Comparison of ENCODE assay signal across 16 cellular contexts in genomic region chr6:163308629-163309276, GRCh38.
"Had no signal": no experiment of that assay in that cellular context is flagged by ENCODE, and none has a peak within 500 bp of the region (broad histone marks: within the 10 kb centered on the region; RNA-seq: fewer than 3 reads in every experiment).

No MANE protein-coding gene starts in this region.

- H3K27me3 ChIP-seq: adrenal gland, pancreas, upper lobe of right lung had no signal

- H3K4me3 Mint-ChIP-seq: activated T-cell treated with anti-CD3 and anti-CD28 coated beads, Interleukin-2, amount 50 U/mL, for 72 hours; natural killer cell; stimulated activated memory B cell treated with anti-CD40 and anti-IgM and Interleukin-4, amounts not matched to agents 10 μg/mL and 1 μg/mL and 100 μg/mL, for 72 hours; T-helper 17 cell had no signal

- H3K27ac ChIP-seq: adrenal gland, coronary artery, lower lobe of right lung, neutrophil, pancreas, upper lobe of right lung had no signal

- H3K36me3 Mint-ChIP-seq: activated naive CD4-positive, alpha-beta T cell treated with anti-CD3 and anti-CD28 coated beads, Interleukin-2, amount 50 U/mL, for 72 hours; natural killer cell; stimulated activated memory B cell treated with anti-CD40 and anti-IgM and Interleukin-4, amounts not matched to agents 10 μg/mL and 1 μg/mL and 100 μg/mL, for 72 hours had no signal

- DNase-seq: activated CD4-positive, alpha-beta T cell treated with anti-CD3 and anti-CD28 coated beads, Interleukin-2, amount 50 U/mL, for 4 hours; activated CD4-positive, CD25-positive, alpha-beta regulatory T cell treated with anti-CD3 and anti-CD28 coated beads, Interleukin-2, amount 50 U/mL, for 72 hours; activated gamma-delta T cell treated with Interleukin-2 at 50 U/mL for 16 hours; activated T-cell treated with anti-CD3 and anti-CD28 coated beads, Interleukin-2, amount 50 U/mL, for 72 hours; left colon; lower lobe of right lung; natural killer cell; pancreas; stimulated activated CD4-positive, alpha-beta T cell treated with anti-CD3 and anti-CD28 coated beads, Interleukin-4, amount 100 ng/mL, for 4 hours; T-helper 17 cell; upper lobe of right lung had no signal

- H3K4me1 Mint-ChIP-seq: natural killer cell; stimulated activated memory B cell treated with anti-CD40 and anti-IgM and Interleukin-4, amounts not matched to agents 10 μg/mL and 1 μg/mL and 100 μg/mL, for 72 hours; T-helper 17 cell had no signal

- H3K4me3 ChIP-seq: adrenal gland, coronary artery, lower lobe of right lung, pancreas, upper lobe of right lung had no signal

- FAIRE-seq: pancreas had no signal

- H3K4me1 ChIP-seq: adrenal gland, lower lobe of right lung, pancreas, upper lobe of right lung had no signal

- H3K9me3 ChIP-seq: adrenal gland, lower lobe of right lung, neutrophil, pancreas, upper lobe of right lung had no signal

- H3K9me3 Mint-ChIP-seq: activated naive CD4-positive, alpha-beta T cell treated with anti-CD3 and anti-CD28 coated beads, Interleukin-2, amount 50 U/mL, for 72 hours; activated T-cell treated with anti-CD3 and anti-CD28 coated beads, Interleukin-2, amount 50 U/mL, for 72 hours; natural killer cell; stimulated activated memory B cell treated with anti-CD40 and anti-IgM and Interleukin-4, amounts not matched to agents 10 μg/mL and 1 μg/mL and 100 μg/mL, for 72 hours had no signal

- H3K27ac Mint-ChIP-seq: activated naive CD4-positive, alpha-beta T cell treated with anti-CD3 and anti-CD28 coated beads, Interleukin-2, amount 50 U/mL, for 72 hours; activated T-cell treated with anti-CD3 and anti-CD28 coated beads, Interleukin-2, amount 50 U/mL, for 72 hours; natural killer cell; stimulated activated memory B cell treated with anti-CD40 and anti-IgM and Interleukin-4, amounts not matched to agents 10 μg/mL and 1 μg/mL and 100 μg/mL, for 72 hours; T-helper 17 cell had no signal

- H3K36me3 ChIP-seq: adrenal gland, lower lobe of right lung, neutrophil, pancreas, upper lobe of right lung had no signal
